Comparison of ENCODE assay signal across 8 cellular contexts in the genomic region with DNA sequence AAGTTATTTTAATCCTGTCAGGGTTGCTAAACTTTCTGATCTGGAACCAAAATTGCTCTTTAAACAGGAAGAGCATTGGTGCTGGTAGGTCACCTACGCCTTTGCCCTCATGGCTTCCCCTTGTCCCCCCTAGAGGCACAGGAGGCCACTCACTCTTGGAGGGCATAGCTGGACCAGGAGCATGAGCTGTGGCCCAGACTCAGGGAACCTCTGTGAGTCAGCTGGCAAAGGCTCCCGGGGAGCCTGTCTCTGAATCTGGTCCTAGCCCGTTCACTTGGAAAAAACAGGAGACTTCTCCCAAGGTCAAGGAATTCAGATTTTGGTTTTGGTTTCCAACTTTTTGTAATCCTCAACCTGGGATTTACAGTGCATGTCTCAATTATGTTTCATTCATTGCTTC. TPM values are rescaled to one million over a fixed set of nuclear protein-coding genes. Genes with fewer than 3 reads are reported as not detected.
"Had no signal": no experiment of that assay in that cellular context is flagged by ENCODE, and none has a peak within 500 bp of the region (broad histone marks: within the 10 kb centered on the region; RNA-seq: fewer than 3 reads in every experiment).

No MANE protein-coding gene starts in this region.

RNA-seq across cellular contexts. Expression of gene OR2A1, which starts 9.6 kb away (rescaled TPM):
- total RNA-seq: kidney; left ventricle myocardium superior; mucosa of gallbladder; naive thymus-derived CD8-positive, alpha-beta T cell; pancreas; prostate gland had no signal
- polyA plus RNA-seq: immature natural killer cell, mammary epithelial cell had no signal

RNA-seq across cellular contexts. Expression of gene CTAGE8, which starts 52.7 kb away (rescaled TPM):
- total RNA-seq: left ventricle myocardium superior had no signal
- polyA plus RNA-seq: immature natural killer cell had no signal

RNA-seq across cellular contexts. Expression of gene OR2A7, which starts 57.2 kb away (rescaled TPM):
- polyA plus RNA-seq: immature natural killer cell had no signal
